30 cellular contexts compared by ENCODE assay signal in genomic region chr19:18751571-18751970, GRCh38. TPM values are rescaled to one million over a fixed set of nuclear protein-coding genes. Genes with fewer than 3 reads are reported as not detected.
"Had no signal": no experiment of that assay in that cellular context is flagged by ENCODE, and none has a peak within 500 bp of the region (broad histone marks: within the 10 kb centered on the region; RNA-seq: fewer than 3 reads in every experiment).

No MANE protein-coding gene starts in this region.

- H3K4me1 Mint-ChIP-seq: stimulated activated memory B cell treated with anti-CD40 and anti-IgM and Interleukin-4, amounts not matched to agents 10 μg/mL and 1 μg/mL and 100 μg/mL, for 72 hours; stimulated activated naive CD8-positive, alpha-beta T cell treated with anti-CD3 and anti-CD28 coated beads, Interleukin-15, amount 100 ng/mL, for 72 hours had no signal

- H3K4me2 ChIP-seq: smooth muscle cell had no signal

- H3K36me3 ChIP-seq: neutrophil, ovary had no signal

- H3K27me3 Mint-ChIP-seq: naive thymus-derived CD8-positive, alpha-beta T cell; progenitor cell of endocrine pancreas; stimulated activated memory B cell treated with anti-CD40 and anti-IgM and Interleukin-4, amounts not matched to agents 10 μg/mL and 1 μg/mL and 100 μg/mL, for 72 hours; stimulated activated naive CD8-positive, alpha-beta T cell treated with anti-CD3 and anti-CD28 coated beads, Interleukin-15, amount 100 ng/mL, for 72 hours had no signal

- H3K9me3 Mint-ChIP-seq: naive thymus-derived CD8-positive, alpha-beta T cell; nephron; neural crest cell; stimulated activated memory B cell treated with anti-CD40 and anti-IgM and Interleukin-4, amounts not matched to agents 10 μg/mL and 1 μg/mL and 100 μg/mL, for 72 hours; stimulated activated naive CD8-positive, alpha-beta T cell treated with anti-CD3 and anti-CD28 coated beads, Interleukin-15, amount 100 ng/mL, for 72 hours had no signal

- H3K4me1 ChIP-seq: left lung, lower lobe of right lung, right lobe of liver, tibial nerve, vagina had no signal

- H3K27ac ChIP-seq: left lung, lower lobe of right lung, neutrophil, ovary, right atrium auricular region, right lobe of liver, tibial nerve, upper lobe of left lung, vagina had no signal

- ATAC-seq: left cardiac atrium; left lung; lower lobe of right lung; naive thymus-derived CD8-positive, alpha-beta T cell; right lobe of liver; stimulated activated memory B cell treated with anti-CD40 and anti-IgM and Interleukin-4, amounts not matched to agents 10 μg/mL and 1 μg/mL and 100 μg/mL, for 72 hours; stimulated activated naive CD8-positive, alpha-beta T cell treated with anti-CD3 and anti-CD28 coated beads, Interleukin-15, amount 100 ng/mL, for 72 hours had no signal

- H3K4me3 Mint-ChIP-seq: naive thymus-derived CD8-positive, alpha-beta T cell; nephron; neural crest cell; stimulated activated memory B cell treated with anti-CD40 and anti-IgM and Interleukin-4, amounts not matched to agents 10 μg/mL and 1 μg/mL and 100 μg/mL, for 72 hours; stimulated activated naive CD8-positive, alpha-beta T cell treated with anti-CD3 and anti-CD28 coated beads, Interleukin-15, amount 100 ng/mL, for 72 hours had no signal

- DNase-seq: hippocampal formation; kidney glomerular epithelial cell; left cardiac atrium; left lung; lower lobe of right lung; mammary epithelial cell; mesenchymal stem cell; naive thymus-derived CD8-positive, alpha-beta T cell; occipital lobe; ovary; right lobe of liver; stimulated activated CD4-positive, alpha-beta T cell treated with anti-CD3 and anti-CD28 coated beads, Interleukin-1b, Interleukin-23, amount 100 ng/mL, for 48 hours; stimulated activated CD4-positive, alpha-beta T cell treated with anti-CD3 and anti-CD28 coated beads, Interleukin-2, amount 100 ng/mL, for 48 hours; stimulated activated CD4-positive, alpha-beta T cell treated with anti-CD3 and anti-CD28 coated beads, Interleukin-4, amount 100 ng/mL, for 4 hours; stimulated activated CD8-positive, alpha-beta memory T cell treated with anti-CD3 and anti-CD28 coated beads, Interleukin-4, amount 100 ng/mL, for 48 hours; stimulated activated naive CD4-positive, alpha-beta T cell treated with Interleukin-2 at 50 U/mL for 16 hours; stimulated activated naive CD8-positive, alpha-beta T cell treated with anti-CD3 and anti-CD28 coated beads, Interleukin-15, amount 100 ng/mL, for 72 hours; substantia nigra; upper lobe of left lung had no signal

- H3K27ac Mint-ChIP-seq: nephron; progenitor cell of endocrine pancreas; stimulated activated memory B cell treated with anti-CD40 and anti-IgM and Interleukin-4, amounts not matched to agents 10 μg/mL and 1 μg/mL and 100 μg/mL, for 72 hours; stimulated activated naive CD8-positive, alpha-beta T cell treated with anti-CD3 and anti-CD28 coated beads, Interleukin-15, amount 100 ng/mL, for 72 hours had no signal

- H3K27me3 ChIP-seq: left lung, neutrophil, ovary, right atrium auricular region, right lobe of liver, tibial nerve, upper lobe of left lung, vagina had no signal

- H3K9me3 ChIP-seq: left lung, lower lobe of right lung, neutrophil, ovary, right atrium auricular region, right lobe of liver, tibial nerve, upper lobe of left lung, vagina had no signal

- H3K4me3 ChIP-seq: left lung, lower lobe of right lung, ovary, right atrium auricular region, right lobe of liver, smooth muscle cell, tibial nerve, upper lobe of left lung, vagina had no signal

RNA-seq across cellular contexts. Expression of gene COMP, which starts 39.5 kb away (rescaled TPM):
- total RNA-seq: naive thymus-derived CD8-positive, alpha-beta T cell; neural crest cell; occipital lobe; pulmonary artery endothelial cell had no signal
- polyA plus RNA-seq: keratinocyte; mammary epithelial cell; naive thymus-derived CD8-positive, alpha-beta T cell had no signal
